ENCODE assay signal across 14 cellular contexts in genomic region chr1:94589728-94590127, GRCh38. TPM values are rescaled to one million over a fixed set of nuclear protein-coding genes. Genes with fewer than 3 reads are reported as not detected.
"Had no signal": no experiment of that assay in that cellular context is flagged by ENCODE, and none has a peak within 500 bp of the region (broad histone marks: within the 10 kb centered on the region; RNA-seq: fewer than 3 reads in every experiment).

No MANE protein-coding gene starts in this region.

- H3K27ac Mint-ChIP-seq: activated T-helper 17 cell treated with anti-CD3 and anti-CD28 coated beads, Interleukin-2, amount 50 U/mL, for 72 hours had no signal

- H3K79me2 ChIP-seq: parathyroid adenoma had no signal

- H3K4me1 Mint-ChIP-seq: activated T-helper 17 cell treated with anti-CD3 and anti-CD28 coated beads, Interleukin-2, amount 50 U/mL, for 72 hours; central memory CD8-positive, alpha-beta T cell had no signal

- H3K4me3 ChIP-seq: esophagus squamous epithelium, SJSA1 had no signal

- H2AFZ ChIP-seq: parathyroid adenoma had no signal

- ATAC-seq: activated T-helper 17 cell treated with anti-CD3 and anti-CD28 coated beads, Interleukin-2, amount 50 U/mL, for 72 hours; stimulated activated naive CD8-positive, alpha-beta T cell treated with anti-CD3 and anti-CD28 coated beads, Interleukin-15, Interleukin-2, amounts not matched to agents 100 U/mL and 50 U/mL, for 24 hours had no signal

- H3K9ac ChIP-seq: parathyroid adenoma had no signal

- H3K36me3 ChIP-seq: esophagus squamous epithelium, SJSA1 had no signal

- H3K4me3 Mint-ChIP-seq: activated T-helper 17 cell treated with anti-CD3 and anti-CD28 coated beads, Interleukin-2, amount 50 U/mL, for 72 hours; central memory CD8-positive, alpha-beta T cell; mesothelial cell of epicardium had no signal

- H3K9me3 Mint-ChIP-seq: activated T-helper 17 cell treated with anti-CD3 and anti-CD28 coated beads, Interleukin-2, amount 50 U/mL, for 72 hours; central memory CD8-positive, alpha-beta T cell; mesothelial cell of epicardium had no signal

- H3K27ac ChIP-seq: parathyroid adenoma, SJSA1 had no signal

- H3K4me1 ChIP-seq: parathyroid adenoma had no signal

- H3K36me3 Mint-ChIP-seq: mesothelial cell of epicardium had no signal

- DNase-seq: activated CD4-positive, CD25-positive, alpha-beta regulatory T cell treated with anti-CD3 and anti-CD28 coated beads, Interleukin-2, amount 50 U/mL, for 72 hours; activated naive CD4-positive, alpha-beta T cell treated with Interleukin-2 at 50 U/mL for 16 hours; cortex of kidney; effector CD8-positive, alpha-beta T cell; esophagus squamous epithelium; kidney glomerular epithelial cell; retina; small intestine; stimulated activated naive CD8-positive, alpha-beta T cell treated with anti-CD3 and anti-CD28 coated beads, Interleukin-15, Interleukin-2, amounts not matched to agents 100 U/mL and 50 U/mL, for 24 hours had no signal

- H3K9me3 ChIP-seq: esophagus squamous epithelium, SJSA1 had no signal

- H3K27me3 ChIP-seq: esophagus squamous epithelium, SJSA1 had no signal

RNA-seq across cellular contexts. Expression of gene F3, which starts 48.2 kb away (rescaled TPM):
- total RNA-seq: activated T-helper 17 cell treated with anti-CD3 and anti-CD28 coated beads, Interleukin-2, amount 50 U/mL, for 72 hours had no signal
